In genomic region chr17:83031321-83031945, GRCh38 we compare ENCODE assay signal across 23 cellular contexts. TPM values are rescaled to one million over a fixed set of nuclear protein-coding genes. Genes with fewer than 3 reads are reported as not detected.
DNase-seq lines count a peak whose midpoint lies in the region; ATAC-seq and TF ChIP-seq lines count a peak whose summit lies in the region.
"Had no signal": no experiment of that assay in that cellular context is flagged by ENCODE, and none has a peak within 500 bp of the region (broad histone marks: within the 10 kb centered on the region; RNA-seq: fewer than 3 reads in every experiment).

No MANE protein-coding gene starts in this region.

- no peaks in the 10 kb centered on the region for H3K4me1 ChIP-seq in stomach
- H3K4me1 ChIP-seq: BLaER1 treated with 17β-estradiol and CSF1 and Interleukin-3, amounts not matched to agents 10 nM and 100 nM had no signal

- no peaks in the 10 kb centered on the region for H3K9me3 ChIP-seq in T-helper 17 cell (ENCODE audit: control insufficient read depth, low read length, poor library complexity, severe bottlenecking)
- no peaks in the 10 kb centered on the region for H3K9me3 ChIP-seq in stomach
- H3K9me3 ChIP-seq: MG63 had no signal

- no peak for TF ChIP-seq EP300 in stomach (IDR thresholded peaks at IDR 0.05)

- H3K4me1 Mint-ChIP-seq in activated CD4-positive, alpha-beta T cell treated with anti-CD3 and anti-CD28 coated beads, Interleukin-2, amount 10 ng/mL, durations not matched to agents 7 days and 5 days = peaks cover 4% of the 10 kb centered on the region
- peaks cover 14% of the 10 kb centered on the region for H3K4me1 Mint-ChIP-seq in T-helper 17 cell
- H3K4me1 Mint-ChIP-seq in neural crest cell = peaks cover 12% of the 10 kb centered on the region

- WGBS in stomach, 5 donors = 93 to 94% (median 94%) methylated on average over 27 to 35 of the region's 35 CpGs

- POLR2A ChIA-PET in activated CD4-positive, alpha-beta T cell treated with anti-CD3 and anti-CD28 coated beads, Interleukin-2, amount 10 ng/mL, durations not matched to agents 7 days and 5 days (lab: Charles Lee) = no interaction called here

- no peak for TF ChIP-seq POLR2A in stomach (IDR thresholded peaks at IDR 0.05)

- H3K4me3 Mint-ChIP-seq in activated CD4-positive, alpha-beta T cell treated with anti-CD3 and anti-CD28 coated beads, Interleukin-2, amount 10 ng/mL, durations not matched to agents 7 days and 5 days = no peak overlapping the region
- no peak overlapping the region for H3K4me3 Mint-ChIP-seq in T-helper 17 cell
- no peak overlapping the region for H3K4me3 Mint-ChIP-seq in neural crest cell
- H3K4me3 Mint-ChIP-seq: CD8-positive, alpha-beta T cell had no signal

- TF ChIP-seq CTCF in neural crest cell (conservative IDR thresholded peaks at IDR 0.05) (no peak), stomach (IDR thresholded peaks at IDR 0.05) (no peak)

- no peaks in the 10 kb centered on the region for H3K27me3 ChIP-seq in stomach
- H3K27me3 ChIP-seq: BLaER1 treated with 17β-estradiol and CSF1 and Interleukin-3, amounts not matched to agents 10 nM and 100 nM; MG63 had no signal

- no peak overlapping the region for H3K4me3 ChIP-seq in stomach
- H3K4me3 ChIP-seq: BLaER1 treated with 17β-estradiol and CSF1 and Interleukin-3, amounts not matched to agents 10 nM and 100 nM; GM12878; GM23248; K562; MG63 had no signal

- H3K27ac Mint-ChIP-seq in activated CD4-positive, alpha-beta T cell treated with anti-CD3 and anti-CD28 coated beads, Interleukin-2, amount 10 ng/mL, durations not matched to agents 7 days and 5 days = peak overlapping the region; percentile 36
- H3K27ac Mint-ChIP-seq in T-helper 17 cell = peak overlapping the region; percentile 37
- H3K27ac Mint-ChIP-seq in neural crest cell (ENCODE audit: unreplicated experiment) = peak overlapping the region; percentile 62
- H3K27ac Mint-ChIP-seq: CD8-positive, alpha-beta T cell had no signal

- H3K27ac ChIP-seq in stomach = no peak overlapping the region
- H3K27ac ChIP-seq: BLaER1 treated with 17β-estradiol and CSF1 and Interleukin-3, amounts not matched to agents 10 nM and 100 nM; GM23248; HL-60 had no signal

- no peak for DNase-seq in activated CD4-positive, alpha-beta T cell treated with anti-CD3 and anti-CD28 coated beads, Interleukin-2, amount 10 ng/mL, durations not matched to agents 7 days and 5 days
- no peak for DNase-seq in activated CD4-positive, alpha-beta T cell treated with anti-CD3 and anti-CD28 coated beads, Interleukin-2, amount 50 U/mL, for 48 hours
- DNase-seq in T-helper 17 cell (no peak), neural crest cell (ENCODE audit: low read depth, low spot score) (no peak), stomach (peak; percentile 22), NCI-H1092 treated with DMSO at 0.1 percent for 48 hours (lab: John Stamatoyannopoulos, UW) (no peak), GOT3 (lab: John Stamatoyannopoulos, UW) (no peak)
- DNase-seq: 8988T; CD8-positive, alpha-beta T cell; DND-41; GM23248; HCEC 1CT; MG63; NCI-H1048; NCI-H1436; NCI-H187 treated with DMSO at 0.1 percent for 48 hours; NCI-H2107; NCI-H510A; NCI-H748 treated with DMSO at 0.1 percent for 48 hours had no signal

- intact Hi-C loops in stomach (cut with DNase I; ENCODE audit: low total_unique reads) = no loop called here

- no peaks in the 10 kb centered on the region for H3K27me3 Mint-ChIP-seq in activated CD4-positive, alpha-beta T cell treated with anti-CD3 and anti-CD28 coated beads, Interleukin-2, amount 10 ng/mL, durations not matched to agents 7 days and 5 days
- H3K27me3 Mint-ChIP-seq in T-helper 17 cell = no peaks in the 10 kb centered on the region
- H3K27me3 Mint-ChIP-seq in neural crest cell (ENCODE audit: low read depth) = no peaks in the 10 kb centered on the region

- ATAC-seq in T-helper 17 cell = no peak
- ATAC-seq: CD8-positive, alpha-beta T cell; GM12878; K562 had no signal

- peaks cover 0 to 37% (median 24%) of the 10 kb centered on the region in 4 donors for H3K36me3 ChIP-seq in stomach

- no peaks in the 10 kb centered on the region for H3K9me3 Mint-ChIP-seq in activated CD4-positive, alpha-beta T cell treated with anti-CD3 and anti-CD28 coated beads, Interleukin-2, amount 10 ng/mL, durations not matched to agents 7 days and 5 days
- no peaks in the 10 kb centered on the region for H3K9me3 Mint-ChIP-seq in neural crest cell
- H3K9me3 Mint-ChIP-seq: CD8-positive, alpha-beta T cell had no signal

- CTCF ChIA-PET in activated CD4-positive, alpha-beta T cell treated with anti-CD3 and anti-CD28 coated beads, Interleukin-2, amount 10 ng/mL, durations not matched to agents 7 days and 5 days (lab: Charles Lee) = no interaction called here

- H3K36me3 Mint-ChIP-seq in activated CD4-positive, alpha-beta T cell treated with anti-CD3 and anti-CD28 coated beads, Interleukin-2, amount 10 ng/mL, durations not matched to agents 7 days and 5 days (ENCODE audit: low read depth) = peaks cover 16% of the 10 kb centered on the region
- H3K36me3 Mint-ChIP-seq in T-helper 17 cell (ENCODE audit: low read depth) = peaks cover 2% of the 10 kb centered on the region
- H3K36me3 Mint-ChIP-seq in neural crest cell (ENCODE audit: low read depth) = peaks cover 31% of the 10 kb centered on the region

RNA-seq across cellular contexts. Expression of gene METRNL, which starts 48.0 kb away (rescaled TPM):
- 1 to 10 TPM; 2.1 to 2.2 TPM for total RNA-seq in activated CD4-positive, alpha-beta T cell treated with anti-CD3 and anti-CD28 coated beads, Interleukin-2, amount 10 ng/mL, durations not matched to agents 7 days and 5 days
- 10 to 100 TPM; 24.0 to 26.2 TPM for total RNA-seq in T-helper 17 cell
- 14.7 and 18.2 TPM in 2 replicates for total RNA-seq in neural crest cell
- total RNA-seq in stomach = 100 to 1,000 TPM in 2 of 5 donors, 10 to 100 TPM in 3; 25.7 to 452 (median 55.4) TPM
- 10 to 100 TPM; 29.3 to 49.1 (median 35.9) TPM for polyA plus RNA-seq in stomach
